In genomic region chr6:34877869-34878485, GRCh38 we compare ENCODE assay signal across 10 cellular contexts.
"Had no signal": no experiment of that assay in that cellular context is flagged by ENCODE, and none has a peak within 500 bp of the region (broad histone marks: within the 10 kb centered on the region; RNA-seq: fewer than 3 reads in every experiment).

No MANE protein-coding gene starts in this region.

- H3K27me3 ChIP-seq: esophagus muscularis mucosa, hepatocyte, left lung, thyroid gland had no signal

- H3K4me1 ChIP-seq: esophagus muscularis mucosa, left lung, thyroid gland had no signal

- DNase-seq: activated CD4-positive, alpha-beta T cell treated with anti-CD3 and anti-CD28 coated beads, Interleukin-2, amount 10 ng/mL, durations not matched to agents 24 days and 14 days; islet precursor cell; left lung; naive thymus-derived CD4-positive, alpha-beta T cell; retina; stimulated activated naive B cell treated with anti-CD40 and anti-IgM and Interleukin-4, amounts not matched to agents 10 μg/mL and 1 μg/mL and 100 μg/mL, for 72 hours; T-helper 2 cell; thyroid gland had no signal

- H3K9me3 ChIP-seq: esophagus muscularis mucosa, left lung, thyroid gland had no signal

- H3K4me2 ChIP-seq: hepatocyte had no signal

- H3K27ac ChIP-seq: esophagus muscularis mucosa, left lung, thyroid gland had no signal

- H3K4me3 Mint-ChIP-seq: activated CD4-positive, alpha-beta T cell treated with anti-CD3 and anti-CD28 coated beads, Interleukin-2, amount 10 ng/mL, durations not matched to agents 24 days and 14 days; naive thymus-derived CD4-positive, alpha-beta T cell; stimulated activated naive B cell treated with anti-CD40 and anti-IgM and Interleukin-4, amounts not matched to agents 10 μg/mL and 1 μg/mL and 100 μg/mL, for 72 hours had no signal

- H3K27ac Mint-ChIP-seq: activated CD4-positive, alpha-beta T cell treated with anti-CD3 and anti-CD28 coated beads, Interleukin-2, amount 10 ng/mL, durations not matched to agents 24 days and 14 days; stimulated activated naive B cell treated with anti-CD40 and anti-IgM and Interleukin-4, amounts not matched to agents 10 μg/mL and 1 μg/mL and 100 μg/mL, for 72 hours had no signal

- H3K27me3 Mint-ChIP-seq: activated CD4-positive, alpha-beta T cell treated with anti-CD3 and anti-CD28 coated beads, Interleukin-2, amount 10 ng/mL, durations not matched to agents 24 days and 14 days; naive thymus-derived CD4-positive, alpha-beta T cell; stimulated activated naive B cell treated with anti-CD40 and anti-IgM and Interleukin-4, amounts not matched to agents 10 μg/mL and 1 μg/mL and 100 μg/mL, for 72 hours had no signal

- H3K4me1 Mint-ChIP-seq: stimulated activated naive B cell treated with anti-CD40 and anti-IgM and Interleukin-4, amounts not matched to agents 10 μg/mL and 1 μg/mL and 100 μg/mL, for 72 hours had no signal

- ATAC-seq: left lung; naive thymus-derived CD4-positive, alpha-beta T cell; stimulated activated naive B cell treated with anti-CD40 and anti-IgM and Interleukin-4, amounts not matched to agents 10 μg/mL and 1 μg/mL and 100 μg/mL, for 72 hours had no signal

- H2AFZ ChIP-seq: hepatocyte had no signal

- H3K9me3 Mint-ChIP-seq: activated CD4-positive, alpha-beta T cell treated with anti-CD3 and anti-CD28 coated beads, Interleukin-2, amount 10 ng/mL, durations not matched to agents 24 days and 14 days; naive thymus-derived CD4-positive, alpha-beta T cell; stimulated activated naive B cell treated with anti-CD40 and anti-IgM and Interleukin-4, amounts not matched to agents 10 μg/mL and 1 μg/mL and 100 μg/mL, for 72 hours had no signal

- H3K4me3 ChIP-seq: esophagus muscularis mucosa, hepatocyte, left lung, thyroid gland had no signal
